10 cellular contexts compared by ENCODE assay signal in genomic region chr6:156978948-156979347, GRCh38.
DNase-seq lines count a peak whose midpoint lies in the region; ATAC-seq, FAIRE-seq and TF ChIP-seq lines count a peak whose summit lies in the region.
"Had no signal": no experiment of that assay in that cellular context is flagged by ENCODE, and none has a peak within 500 bp of the region (broad histone marks: within the 10 kb centered on the region; RNA-seq: fewer than 3 reads in every experiment).

No MANE protein-coding gene starts in this region.

- TF ChIP-seq CTCF in OCI-LY1 (IDR thresholded peaks at IDR 0.05; ENCODE audit: low read length) = no peak
- TF ChIP-seq CTCF in kidney (IDR thresholded peaks at IDR 0.05; ENCODE audit: borderline replicate concordance, extremely low read depth, insufficient read depth) = no peak
- TF ChIP-seq CTCF in smooth muscle cell (IDR thresholded peaks at IDR 0.05; ENCODE audit: borderline replicate concordance, insufficient read depth, poor library complexity, severe bottlenecking) = no peak

- 92% methylated on average over 2 of the region's 2 CpGs for WGBS in smooth muscle cell (ENCODE audit: low lambda C conversion rate)

- H3K27ac ChIP-seq in OCI-LY1 (ENCODE audit: low read depth, low read length, poor library complexity, severe bottlenecking) = peak overlapping the region; percentile 55
- H3K27ac ChIP-seq in kidney (ENCODE audit: low read depth in 2 of 2, low read length in 2 of 2) = no peak overlapping the region
- no peak overlapping the region for H3K27ac ChIP-seq in smooth muscle cell (ENCODE audit: low read depth)

- H3K27me3 Mint-ChIP-seq in activated naive CD4-positive, alpha-beta T cell treated with anti-CD3 and anti-CD28 coated beads, Interleukin-2, amount 10 ng/mL, durations not matched to agents 7 days and 5 days = peaks cover 3% of the 10 kb centered on the region

- H3K4me1 ChIP-seq in OCI-LY1 (ENCODE audit: insufficient read depth, low read length, severe bottlenecking) = peaks cover 87% of the 10 kb centered on the region
- H3K4me1 ChIP-seq in kidney (ENCODE audit: control insufficient read depth in 1 of 2, insufficient read depth in 1 of 2, low read depth in 1 of 2, low read length in 2 of 2) = peaks cover 7 to 17% of the 10 kb centered on the region in 2 donors
- peaks cover 27% of the 10 kb centered on the region for H3K4me1 ChIP-seq in smooth muscle cell (ENCODE audit: low read depth)

- H3K9me3 ChIP-seq in OCI-LY1 (ENCODE audit: low read length) (no peaks in the 10 kb centered on the region), kidney (ENCODE audit: control insufficient read depth in 1 of 2, low read length in 2 of 2) (no peaks in the 10 kb centered on the region), smooth muscle cell (replicated peaks; ENCODE audit: low read depth) (no peaks in the 10 kb centered on the region)

- 0 out of 2 replicates have a peak, but pooled peaks cover 4% of the 10 kb centered on the region for H4K20me1 ChIP-seq in OCI-LY1 (ENCODE audit: insufficient read depth, low read length)
- H4K20me1 ChIP-seq in smooth muscle cell (ENCODE audit: low read depth) = peaks cover 100% of the 10 kb centered on the region

- H3K79me2 ChIP-seq in OCI-LY1 (ENCODE audit: insufficient read depth, low read length) (peaks cover 93% of the 10 kb centered on the region), smooth muscle cell (ENCODE audit: low read depth) (peaks cover 100% of the 10 kb centered on the region)

- peak overlapping the region; percentile 36 for H3K4me2 ChIP-seq in OCI-LY1 (ENCODE audit: low read length)
- H3K4me2 ChIP-seq in smooth muscle cell = no peak overlapping the region

- peak; percentile 74 to 93 for ATAC-seq in activated naive CD4-positive, alpha-beta T cell treated with anti-CD3 and anti-CD28 coated beads, Interleukin-2, amount 50 U/mL, for 72 hours
- peak; percentile 50 for ATAC-seq in HG02885 (IDR thresholded peaks at IDR 0.05; ENCODE audit: poor library complexity, unreplicated experiment)

- H3K4me3 Mint-ChIP-seq in activated naive CD4-positive, alpha-beta T cell treated with anti-CD3 and anti-CD28 coated beads, Interleukin-2, amount 10 ng/mL, durations not matched to agents 7 days and 5 days = no peak overlapping the region

- H3F3A ChIP-seq in OCI-LY1 (ENCODE audit: insufficient read depth, low read length) = no peaks in the 10 kb centered on the region
- H3F3A ChIP-seq in smooth muscle cell (ENCODE audit: low read depth) = no peaks in the 10 kb centered on the region

- H3K36me3 ChIP-seq in OCI-LY1 (ENCODE audit: insufficient read depth, low read length) = no peaks in the 10 kb centered on the region
- H3K36me3 ChIP-seq in kidney (ENCODE audit: control insufficient read depth in 1 of 2, insufficient read depth in 2 of 2, low read length in 2 of 2) = no peaks in the 10 kb centered on the region
- H3K36me3 ChIP-seq in smooth muscle cell (ENCODE audit: low read depth) = no peaks in the 10 kb centered on the region

- DNase-seq in activated naive CD4-positive, alpha-beta T cell treated with anti-CD3 and anti-CD28 coated beads, Interleukin-2, amount 50 U/mL, for 72 hours (ENCODE audit: low spot score in 2 of 2) = no peak
- DNase-seq in activated naive CD4-positive, alpha-beta T cell treated with anti-CD3 and anti-CD28 coated beads, Interleukin-2, amount 10 ng/mL, durations not matched to agents 7 days and 5 days = no peak
- DNase-seq in kidney = no peak
- no peak for DNase-seq in stimulated activated naive CD4-positive, alpha-beta T cell (lab: John Stamatoyannopoulos, UW)
- DNase-seq in NCI-H1930 (lab: John Stamatoyannopoulos, UW) = no peak
- DNase-seq in smooth muscle cell (lab: John Stamatoyannopoulos, UW; ENCODE audit: unreplicated experiment) = no peak
- DNase-seq: stimulated activated CD8-positive, alpha-beta memory T cell treated with anti-CD3 and anti-CD28 coated beads, Interleukin-4, amount 100 ng/mL, for 48 hours had no signal

- intact Hi-C loops in kidney (cut with DNase I) = no loop called here

- CTCF ChIA-PET in activated naive CD4-positive, alpha-beta T cell treated with anti-CD3 and anti-CD28 coated beads, Interleukin-2, amount 10 ng/mL, durations not matched to agents 7 days and 5 days (lab: Charles Lee) = no interaction called here

- H3K9ac ChIP-seq in OCI-LY1 (ENCODE audit: low read length) (no peak overlapping the region), kidney (ENCODE audit: low read length in 2 of 2) (no peak overlapping the region), smooth muscle cell (ENCODE audit: low read depth) (no peak overlapping the region)
- H3K9ac ChIP-seq: parathyroid adenoma had no signal

- no peaks in the 10 kb centered on the region for H3K9me3 Mint-ChIP-seq in activated naive CD4-positive, alpha-beta T cell treated with anti-CD3 and anti-CD28 coated beads, Interleukin-2, amount 50 U/mL, for 72 hours
- no peaks in the 10 kb centered on the region for H3K9me3 Mint-ChIP-seq in activated naive CD4-positive, alpha-beta T cell treated with anti-CD3 and anti-CD28 coated beads, Interleukin-2, amount 10 ng/mL, durations not matched to agents 7 days and 5 days

- H3K4me3 ChIP-seq in OCI-LY1 (ENCODE audit: low read depth, low read length, poor library complexity, severe bottlenecking) (no peak overlapping the region), kidney (ENCODE audit: low read length in 2 of 2) (no peak overlapping the region), smooth muscle cell (no peak overlapping the region)

- peaks cover 56% of the 10 kb centered on the region for H3K4me1 Mint-ChIP-seq in activated naive CD4-positive, alpha-beta T cell treated with anti-CD3 and anti-CD28 coated beads, Interleukin-2, amount 10 ng/mL, durations not matched to agents 7 days and 5 days

- H3K9me2 ChIP-seq in OCI-LY1 (ENCODE audit: low read depth, low read length) = no peaks in the 10 kb centered on the region

- FAIRE-seq in kidney (lab: Jason Lieb, UNC) = no peak

- no peak overlapping the region for H2AFZ ChIP-seq in OCI-LY1 (ENCODE audit: low read length)
- H2AFZ ChIP-seq in smooth muscle cell (ENCODE audit: low read depth) = no peak overlapping the region
- H2AFZ ChIP-seq: parathyroid adenoma had no signal

- H3K27me3 ChIP-seq in OCI-LY1 (ENCODE audit: insufficient read depth, low read length) = no peaks in the 10 kb centered on the region
- H3K27me3 ChIP-seq in smooth muscle cell (ENCODE audit: low read depth) = no peaks in the 10 kb centered on the region

- peak overlapping the region in 1 of 2 donors; percentile 36 for H3K27ac Mint-ChIP-seq in activated naive CD4-positive, alpha-beta T cell treated with anti-CD3 and anti-CD28 coated beads, Interleukin-2, amount 50 U/mL, for 72 hours
- no peak overlapping the region for H3K27ac Mint-ChIP-seq in activated naive CD4-positive, alpha-beta T cell treated with anti-CD3 and anti-CD28 coated beads, Interleukin-2, amount 10 ng/mL, durations not matched to agents 7 days and 5 days

- H3K36me3 Mint-ChIP-seq in activated naive CD4-positive, alpha-beta T cell treated with anti-CD3 and anti-CD28 coated beads, Interleukin-2, amount 50 U/mL, for 72 hours = peaks cover 4 to 24% of the 10 kb centered on the region in 2 donors
- no peaks in the 10 kb centered on the region for H3K36me3 Mint-ChIP-seq in activated naive CD4-positive, alpha-beta T cell treated with anti-CD3 and anti-CD28 coated beads, Interleukin-2, amount 10 ng/mL, durations not matched to agents 7 days and 5 days
